Comparison of ENCODE assay signal across 22 cellular contexts in the genomic region with DNA sequence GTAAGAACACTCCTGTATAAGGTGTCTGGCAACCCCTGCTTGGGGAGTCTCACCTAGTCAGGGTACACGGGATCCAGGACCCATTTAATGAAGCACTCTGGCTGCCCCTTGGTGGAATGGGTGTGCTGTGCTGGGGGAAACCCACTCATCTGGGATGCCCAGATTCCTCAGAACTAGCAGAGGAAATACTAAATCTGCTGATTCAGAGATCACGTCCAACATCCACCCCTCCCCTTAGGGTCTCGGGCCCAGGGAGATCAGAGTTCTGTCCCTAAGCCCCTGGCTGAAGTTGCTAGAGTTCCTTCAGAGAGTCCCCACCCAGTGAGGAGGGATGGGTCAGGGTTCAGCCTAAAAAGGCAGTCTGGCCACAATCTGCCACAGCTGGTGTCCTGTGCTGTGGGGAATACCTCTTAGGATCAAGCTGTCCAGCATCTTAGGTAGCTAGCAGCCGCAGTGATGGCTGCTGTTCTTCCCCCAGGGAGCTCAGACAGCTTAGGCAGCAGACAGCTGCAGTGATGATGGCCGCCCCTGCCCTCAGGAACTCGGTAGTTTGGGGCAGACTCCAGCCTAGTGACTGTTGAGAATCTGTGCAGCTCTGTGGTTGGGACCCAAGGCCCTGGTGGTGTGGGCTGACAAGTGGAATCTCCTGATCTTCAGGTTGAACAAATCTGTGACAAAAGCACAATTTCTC.
"Had no signal": no experiment of that assay in that cellular context is flagged by ENCODE, and none has a peak within 500 bp of the region (broad histone marks: within the 10 kb centered on the region; RNA-seq: fewer than 3 reads in every experiment).

No MANE protein-coding gene starts in this region.

- H3K27me3 ChIP-seq: SJSA1 had no signal

- DNase-seq: IMR-90, Karpas-422, KG1, MM.1S, NCI-H1092 treated with DMSO at 0.1 percent for 48 hours, NCI-H1436, NCI-H187, NCI-H2029, NCI-H2081 treated with DMSO at 0.1 percent for 48 hours, NCI-H2171, NCI-H226, NCI-H446, NCI-H510A, NCI-H524 treated with DMSO at 0.1 percent for 48 hours, NCI-H69, NCI-H774, PC-3, SHP77 treated with DMSO at 0.1 percent for 48 hours had no signal

- H3K4me1 ChIP-seq: SJSA1 had no signal

- H3K36me3 ChIP-seq: SJSA1 had no signal

- H3K4me3 ChIP-seq: SJSA1, SK-N-MC had no signal

- H3K9me3 ChIP-seq: SJSA1 had no signal

- ATAC-seq: Panc1, PC-3 had no signal

- H3K27ac ChIP-seq: RWPE1, SJSA1, SK-N-MC had no signal
